Comparison of ENCODE assay signal across 16 cellular contexts in the genomic region with DNA sequence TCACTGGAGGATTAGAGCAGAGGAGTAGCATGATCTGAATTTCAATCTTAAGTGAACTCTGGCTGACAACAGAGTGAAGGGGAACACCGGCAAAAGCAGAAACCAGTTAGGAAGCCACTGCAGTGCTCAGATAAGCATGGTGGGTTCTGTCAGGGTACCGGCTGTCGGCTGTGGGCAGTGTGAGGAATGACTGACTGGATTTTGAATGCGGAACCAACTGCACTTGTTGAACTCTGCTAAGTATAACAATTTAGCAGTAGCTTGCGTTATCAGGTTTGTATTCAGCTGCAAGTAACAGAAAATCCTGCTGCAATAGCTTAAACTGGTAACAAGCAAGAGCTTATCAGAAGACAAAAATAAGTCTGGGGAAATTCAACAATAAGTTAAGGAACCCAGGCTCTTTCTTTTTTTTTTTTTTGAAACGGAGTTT. TPM values are rescaled to one million over a fixed set of nuclear protein-coding genes. Genes with fewer than 3 reads are reported as not detected.
A peak's percentile ranks its signal among the peaks of the same experiment; 100 is the strongest.
DNase-seq lines count a peak whose midpoint lies in the region; ATAC-seq and TF ChIP-seq lines count a peak whose summit lies in the region.
"Had no signal": no experiment of that assay in that cellular context is flagged by ENCODE, and none has a peak within 500 bp of the region (broad histone marks: within the 10 kb centered on the region; RNA-seq: fewer than 3 reads in every experiment).

No MANE protein-coding gene starts in this region.

- peak overlapping the region in 1 of 2 donors; percentile 59 for H3K4me3 Mint-ChIP-seq in CD14-positive monocyte
- H3K4me3 Mint-ChIP-seq in WTC11: no peak overlapping the region
- H3K4me3 Mint-ChIP-seq in HFFc6: no peak overlapping the region
- H3K4me3 Mint-ChIP-seq: T-helper 17 cell had no signal

- intact Hi-C loops in CD14-positive monocyte (cut with micrococcal nuclease) (loop anchor here (10.0 kb wide), 2 partner anchors 215 to 1495 kb away; partner anchors contain the start of gene RGS12 (in 1 of the 2)), heart right ventricle (cut with DNase I) (no loop called here)

- ATAC-seq in GM18511 (IDR thresholded peaks at IDR 0.05; ENCODE audit: unreplicated experiment): peak; percentile 33
- ATAC-seq in HG03135 (IDR thresholded peaks at IDR 0.05; ENCODE audit: unreplicated experiment): peak; percentile 36
- ATAC-seq in WTC11: no peak
- ATAC-seq in heart right ventricle: no peak
- no peak for ATAC-seq in HG02973 (IDR thresholded peaks at IDR 0.05; ENCODE audit: unreplicated experiment)
- ATAC-seq: activated naive CD4-positive, alpha-beta T cell treated with anti-CD3 and anti-CD28 coated beads, Interleukin-2, amount 50 U/mL, for 72 hours; esophagus mucosa; Panc1; T-helper 17 cell had no signal

- POLR2A ChIA-PET in WTC11 (lab: Charles Lee): no interaction called here

- H3K9me3 Mint-ChIP-seq in CD14-positive monocyte (no peaks in the 10 kb centered on the region), WTC11 (peaks cover 5% of the 10 kb centered on the region), HFFc6 (no peaks in the 10 kb centered on the region)

- WGBS in heart right ventricle, 2 donors: 73 to 75% methylated on average over 6 of the region's 6 CpGs

- H3K27me3 Mint-ChIP-seq in CD14-positive monocyte (ENCODE audit: low read depth in 3 of 3) (peaks cover 0 to 2% (median 0%) of the 10 kb centered on the region in 3 donors), WTC11 (ENCODE audit: low read depth) (no peaks in the 10 kb centered on the region), HFFc6 (ENCODE audit: insufficient read depth) (no peaks in the 10 kb centered on the region; the same call in 1 of the 2 replicates)
- H3K27me3 Mint-ChIP-seq: T-helper 17 cell had no signal

- CTCF ChIA-PET in WTC11 (lab: Charles Lee): interaction anchor here (1.0 to 1.1 kb wide), 2 partner anchors 33 to 355 kb away, joined by 3 to 7 read pairs; no protein-coding TSS in a partner anchor

- no peak for TF ChIP-seq CTCF in CD14-positive monocyte (IDR thresholded peaks at IDR 0.05)
- TF ChIP-seq CTCF in WTC11 (IDR thresholded peaks at IDR 0.05): no peak
- no peak for TF ChIP-seq CTCF in HFFc6 (IDR thresholded peaks at IDR 0.05)
- TF ChIP-seq CTCF in heart right ventricle (IDR thresholded peaks at IDR 0.05): no peak

- DNase-seq in CD14-positive monocyte (ENCODE audit: low spot score) (peak; percentile 60), WTC11 (ENCODE audit: low spot score) (no peak), retina (no peak), HFFc6 (no peak), heart right ventricle (no peak)
- DNase-seq: HCEC 1CT, occipital lobe, T-helper 17 cell had no signal

- H3K27ac ChIP-seq in heart right ventricle: no peak overlapping the region

- peaks cover 7 to 16% of the 10 kb centered on the region in 2 donors for H3K36me3 Mint-ChIP-seq in CD14-positive monocyte
- H3K36me3 Mint-ChIP-seq in WTC11: peaks cover 6% of the 10 kb centered on the region
- H3K36me3 Mint-ChIP-seq in HFFc6 (ENCODE audit: low read depth): no peaks in the 10 kb centered on the region; the same call in 1 of the 2 replicates

- peaks cover 48% of the 10 kb centered on the region for H3K4me1 Mint-ChIP-seq in CD14-positive monocyte
- peaks cover 12% of the 10 kb centered on the region for H3K4me1 Mint-ChIP-seq in WTC11
- H3K4me1 Mint-ChIP-seq in HFFc6 (ENCODE audit: low read depth): peaks cover 20% of the 10 kb centered on the region

- H3K4me1 ChIP-seq in heart right ventricle: peaks cover 3 to 46% (median 26%) of the 10 kb centered on the region in 9 donors

- no peaks in the 10 kb centered on the region for H3K27me3 ChIP-seq in heart right ventricle

- no peaks in the 10 kb centered on the region for H3K36me3 ChIP-seq in heart right ventricle

- H3K4me3 ChIP-seq in heart right ventricle: no peak overlapping the region

- H3K27ac Mint-ChIP-seq in CD14-positive monocyte (peak overlapping the region in 5 of 7 donors; percentile 27 to 69 (median 54)), WTC11 (0 out of 2 replicates have a peak overlapping the region, but pooled peaks have one; percentile 1), HFFc6 (no peak overlapping the region)
- H3K27ac Mint-ChIP-seq: T-helper 17 cell had no signal

- no peaks in the 10 kb centered on the region for H3K9me3 ChIP-seq in heart right ventricle

TF ChIP-seq in WTC11, 78 proteins besides CTCF, POLR2A, EP300 and RAD21 (continues in another document):
- TF ChIP-seq ESRRA (CRISPR knock-in tag; IDR thresholded peaks at IDR 0.05; ENCODE audit: borderline replicate concordance): no peak
- no peak for TF ChIP-seq CBFB (CRISPR knock-in tag; IDR thresholded peaks at IDR 0.05; ENCODE audit: low read depth)
- TF ChIP-seq MXD4 (CRISPR knock-in tag; IDR thresholded peaks at IDR 0.05; ENCODE audit: borderline replicate concordance): no peak
- TF ChIP-seq, protein P1, sequence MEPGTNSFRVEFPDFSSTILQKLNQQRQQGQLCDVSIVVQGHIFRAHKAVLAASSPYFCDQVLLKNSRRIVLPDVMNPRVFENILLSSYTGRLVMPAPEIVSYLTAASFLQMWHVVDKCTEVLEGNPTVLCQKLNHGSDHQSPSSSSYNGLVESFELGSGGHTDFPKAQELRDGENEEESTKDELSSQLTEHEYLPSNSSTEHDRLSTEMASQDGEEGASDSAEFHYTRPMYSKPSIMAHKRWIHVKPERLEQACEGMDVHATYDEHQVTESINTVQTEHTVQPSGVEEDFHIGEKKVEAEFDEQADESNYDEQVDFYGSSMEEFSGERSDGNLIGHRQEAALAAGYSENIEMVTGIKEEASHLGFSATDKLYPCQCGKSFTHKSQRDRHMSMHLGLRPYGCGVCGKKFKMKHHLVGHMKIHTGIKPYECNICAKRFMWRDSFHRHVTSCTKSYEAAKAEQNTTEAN (CRISPR knock-in tag; IDR thresholded peaks at IDR 0.05): no peak
- TF ChIP-seq SMAD3 (CRISPR knock-in tag; IDR thresholded peaks at IDR 0.05; ENCODE audit: borderline replicate concordance): no peak
- TF ChIP-seq, protein P2, sequence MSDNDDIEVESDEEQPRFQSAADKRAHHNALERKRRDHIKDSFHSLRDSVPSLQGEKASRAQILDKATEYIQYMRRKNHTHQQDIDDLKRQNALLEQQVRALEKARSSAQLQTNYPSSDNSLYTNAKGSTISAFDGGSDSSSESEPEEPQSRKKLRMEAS (CRISPR knock-in tag; IDR thresholded peaks at IDR 0.05): no peak
- TF ChIP-seq ATF1 (CRISPR knock-in tag; IDR thresholded peaks at IDR 0.05): no peak
- TF ChIP-seq ZMAT4 (CRISPR knock-in tag; IDR thresholded peaks at IDR 0.05): no peak
- no peak for TF ChIP-seq E2F1 (CRISPR knock-in tag; IDR thresholded peaks at IDR 0.05)
- no peak for TF ChIP-seq TEAD4 (CRISPR knock-in tag; IDR thresholded peaks at IDR 0.05)
- no peak for TF ChIP-seq ZNF281 (CRISPR knock-in tag; IDR thresholded peaks at IDR 0.05)

RNA-seq across cellular contexts. Expression of gene HTT, which starts 5.2 kb away (rescaled TPM):
- polyA plus RNA-seq in CD14-positive monocyte: 1 to 10 TPM; 1.8 to 3.0 TPM
- 64.1 to 85.4 TPM (median 71.4 TPM) in 3 replicates for total RNA-seq in WTC11 (2021)
- 10 to 100 TPM; 38.1 to 52.0 (median 47.8) TPM for total RNA-seq in HFFc6 (2021; fragmentation: NEBNext Ultra II Directional; extraction: Animal tissue kit (Norgen Biotek cat#: 25700))
- 10 to 100 TPM; 19.3 to 34.0 (median 24.6) TPM for total RNA-seq in heart right ventricle
- 10 to 100 TPM in 1 of 2 donors, 1 to 10 TPM in 1; 6.3 to 21.9 TPM for polyA plus RNA-seq in heart right ventricle

RNA-seq across cellular contexts. Expression of gene HTT-AS, which starts 5.4 kb away (rescaled TPM):
- polyA plus RNA-seq in CD14-positive monocyte (not detected), heart right ventricle (not detected)
- total RNA-seq in WTC11 (2021) (not detected in 3 replicates), heart right ventricle (not detected)
- not detected for total RNA-seq in HFFc6 (2021; fragmentation: NEBNext Ultra II Directional; extraction: Animal tissue kit (Norgen Biotek cat#: 25700))
- total RNA-seq: activated naive CD4-positive, alpha-beta T cell treated with anti-CD3 and anti-CD28 coated beads, Interleukin-2, amount 50 U/mL, for 72 hours; cerebellum; esophagus mucosa; lower leg skin; occipital lobe; T-helper 17 cell had no signal

Comparison
In these comparisons a context has a peak if more than half of its experiments do, and no peak if none do; other contexts are left out.
1. ATAC-seq: peak in GM18511 (single experiment) and HG03135 (single experiment); none in WTC11 (single experiment), heart right ventricle (0 of 8) and HG02973 (single experiment).
2. intact Hi-C loops: an anchor here in CD14-positive monocyte (10.0 kb wide); none called in heart right ventricle.